Comparison of ENCODE assay signal across 12 cellular contexts in the genomic region with DNA sequence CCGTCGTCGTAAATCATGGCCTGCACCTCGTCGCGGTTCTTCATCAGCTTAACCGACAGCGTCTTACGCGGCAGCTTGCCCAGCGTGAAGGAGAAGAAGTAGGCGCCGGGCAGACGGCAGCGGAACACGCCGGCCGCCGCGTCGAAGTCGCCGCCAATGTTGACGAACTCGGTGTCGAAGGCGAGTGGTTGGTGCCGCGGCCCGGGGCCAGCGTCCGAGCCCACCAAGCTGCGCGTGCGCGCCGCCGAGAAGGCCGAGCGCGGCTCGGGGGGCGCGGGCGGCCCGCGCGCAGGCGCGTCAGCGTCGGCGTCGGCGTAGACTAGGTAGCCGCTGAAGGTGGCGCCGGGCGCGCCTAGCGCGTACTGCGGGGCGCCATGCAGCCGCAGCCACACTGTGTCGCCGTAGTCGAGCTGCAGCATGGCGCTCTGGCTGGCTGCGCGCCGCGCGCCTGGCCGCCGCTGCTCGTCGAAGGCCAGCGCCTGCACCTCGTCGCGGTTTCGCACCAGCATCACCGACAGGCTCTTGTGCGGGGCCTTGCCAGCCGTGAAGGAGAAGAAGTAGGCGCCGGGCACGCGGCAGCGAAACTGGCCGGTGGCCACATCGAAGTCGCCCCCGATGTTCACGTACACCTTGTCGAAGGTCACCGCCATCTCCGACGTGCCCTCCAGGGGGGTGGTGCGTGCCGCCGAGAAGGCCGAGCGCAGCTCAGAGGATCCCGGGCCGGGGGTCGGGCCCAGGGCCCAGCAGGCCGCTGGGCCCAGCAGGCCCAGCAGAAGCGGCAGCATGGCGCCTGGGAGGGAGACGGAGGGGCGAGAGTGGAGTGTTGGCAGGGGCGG. TPM values are rescaled to one million over a fixed set of nuclear protein-coding genes. Genes with fewer than 3 reads are reported as not detected.
DNase-seq lines count a peak whose midpoint lies in the region; ATAC-seq and TF ChIP-seq lines count a peak whose summit lies in the region.
"Had no signal": no experiment of that assay in that cellular context is flagged by ENCODE, and none has a peak within 500 bp of the region (broad histone marks: within the 10 kb centered on the region; RNA-seq: fewer than 3 reads in every experiment).

No MANE protein-coding gene starts in this region.

- WGBS in mammary epithelial cell (ENCODE audit: low coverage, missing lambda C conversion rate) = 19% methylated on average over 20 of the region's 114 CpGs
- no CpG with 5 or more reads among the region's 114 CpGs for WGBS in iPS DF 6.9 (ENCODE audit: insufficient coverage, insufficient read length)

- peaks cover 19 to 36% of the 10 kb centered on the region in 2 donors for H3K27me3 Mint-ChIP-seq in effector memory CD8-positive, alpha-beta T cell

- in situ Hi-C loops in mammary epithelial cell (cut with MboI; ENCODE audit: low sequenced_read_pairs in 2 of 2) = no loop called here

- no peak for ATAC-seq in effector memory CD8-positive, alpha-beta T cell (replicated peaks)
- no peak for ATAC-seq in HG03097 (IDR thresholded peaks at IDR 0.05; ENCODE audit: low FRiP score, unreplicated experiment)
- ATAC-seq: naive thymus-derived CD8-positive, alpha-beta T cell had no signal

- no TSS peak for BruUV-seq in mammary epithelial cell (replicated peaks; lab: Mats Ljungman, UMichigan)

- peaks cover 8% of the 10 kb centered on the region for H3K36me3 Mint-ChIP-seq in effector memory CD8-positive, alpha-beta T cell (ENCODE audit: insufficient read depth)

- H3K9me3 ChIP-seq in BLaER1 (no peaks in the 10 kb centered on the region), mammary epithelial cell (replicated peaks; ENCODE audit: insufficient read depth, low read length) (no peaks in the 10 kb centered on the region), iPS DF 6.9 (ENCODE audit: control insufficient read depth, insufficient read depth, low read length) (no peaks in the 10 kb centered on the region), BE2C (no peaks in the 10 kb centered on the region)

- H3K4me1 Mint-ChIP-seq in effector memory CD8-positive, alpha-beta T cell (ENCODE audit: low read depth in 2 of 2) = peaks cover 0 to 8% of the 10 kb centered on the region in 2 donors

- peaks cover 30% of the 10 kb centered on the region for H3K36me3 ChIP-seq in BLaER1
- no peaks in the 10 kb centered on the region for H3K36me3 ChIP-seq in mammary epithelial cell (ENCODE audit: insufficient read depth, low read length)
- no peaks in the 10 kb centered on the region for H3K36me3 ChIP-seq in iPS DF 6.9 (ENCODE audit: control insufficient read depth, insufficient read depth, low read length)
- H3K36me3 ChIP-seq in BE2C = no peaks in the 10 kb centered on the region

- TF ChIP-seq CTCF in mammary epithelial cell (conservative IDR thresholded peaks at IDR 0.05 in 1 of 2, IDR thresholded peaks at IDR 0.05 in 1 of 2; ENCODE audit: extremely low read depth in 1 of 2, insufficient read depth in 1 of 2, low read depth in 1 of 2, low read length in 2 of 2) (no peak), retinal pigment epithelial cell (conservative IDR thresholded peaks at IDR 0.05; ENCODE audit: low read depth, low read length) (no peak), BE2C (IDR thresholded peaks at IDR 0.05; ENCODE audit: low read depth, low read length) (no peak), GM10266 (IDR thresholded peaks at IDR 0.05; ENCODE audit: control insufficient read depth, insufficient read depth, low read depth, missing control alignments) (no peak)

- peak overlapping the region; percentile 57; the same call in 1 of the 2 replicates for H3K27ac ChIP-seq in BLaER1
- no peak overlapping the region for H3K27ac ChIP-seq in mammary epithelial cell (ENCODE audit: insufficient read depth, low read depth, low read length)
- no peak overlapping the region for H3K27ac ChIP-seq in iPS DF 6.9 (ENCODE audit: low read length)

- no peak overlapping the region for H3K27ac Mint-ChIP-seq in effector memory CD8-positive, alpha-beta T cell
- H3K27ac Mint-ChIP-seq: naive thymus-derived CD8-positive, alpha-beta T cell had no signal

- peak overlapping the region; percentile 74 for H2AFZ ChIP-seq in mammary epithelial cell (ENCODE audit: low read depth, low read length)

- dilution Hi-C loops in mammary epithelial cell (cut with HindIII; ENCODE audit: low sequenced_read_pairs) = no loop called here

- H3K9ac ChIP-seq in BLaER1 = no peak overlapping the region
- no peak overlapping the region for H3K9ac ChIP-seq in mammary epithelial cell (ENCODE audit: insufficient read depth, low read length)

- peaks cover 56% of the 10 kb centered on the region for H3K4me1 ChIP-seq in BLaER1
- H3K4me1 ChIP-seq in mammary epithelial cell (ENCODE audit: insufficient read depth, low read length) = peaks cover 6% of the 10 kb centered on the region
- H3K4me1 ChIP-seq in iPS DF 6.9 (ENCODE audit: control insufficient read depth, insufficient read depth, low read length) = peaks cover 3% of the 10 kb centered on the region; the same call in 1 of the 2 replicates
- no peaks in the 10 kb centered on the region for H3K4me1 ChIP-seq in BE2C

- no peak overlapping the region for H3K4me3 ChIP-seq in BLaER1
- H3K4me3 ChIP-seq in mammary epithelial cell (replicated peaks in 1 of 3; ENCODE audit: insufficient read depth in 1 of 3, low read depth in 2 of 3, low read length in 3 of 3) = no peak overlapping the region
- peak overlapping the region; percentile 15; the same call in 1 of the 2 replicates for H3K4me3 ChIP-seq in iPS DF 6.9 (ENCODE audit: low read length)
- H3K4me3 ChIP-seq in retinal pigment epithelial cell (ENCODE audit: low read length) = peak overlapping the region; percentile 5
- no peak overlapping the region for H3K4me3 ChIP-seq in BE2C (ENCODE audit: low read depth, low read length)

- intact Hi-C loops in mammary epithelial cell (cut with micrococcal nuclease) = no loop called here

- CTCF ChIA-PET in mammary epithelial cell (lab: Charles Lee; ENCODE audit: low non-redundant PET) = no interaction called here

- H3K4me2 ChIP-seq in BLaER1 (peak overlapping the region; percentile 82), mammary epithelial cell (ENCODE audit: insufficient read depth, low read depth, low read length) (no peak overlapping the region)

- no peaks in the 10 kb centered on the region for H3K79me2 ChIP-seq in mammary epithelial cell (ENCODE audit: insufficient read depth, low read length)

- no peak for DNase-seq in mammary epithelial cell
- no peak for DNase-seq in iPS DF 6.9 (ENCODE audit: low read depth, low spot score)
- no peak for DNase-seq in retinal pigment epithelial cell (ENCODE audit: low read depth)
- no peak for DNase-seq in effector memory CD8-positive, alpha-beta T cell
- no peak for DNase-seq in BE2C
- no peak for DNase-seq in GM10266 (ENCODE audit: extremely low spot score)
- DNase-seq: activated CD4-positive, CD25-positive, alpha-beta regulatory T cell treated with anti-CD3 and anti-CD28 coated beads, Interleukin-2, amount 50 U/mL, for 72 hours; activated T-cell treated with anti-CD3 and anti-CD28 coated beads, Interleukin-2, amount 50 U/mL, for 1 hour; naive thymus-derived CD8-positive, alpha-beta T cell; OCI-M1 had no signal

- no peaks in the 10 kb centered on the region for H3K9me3 Mint-ChIP-seq in effector memory CD8-positive, alpha-beta T cell
- H3K9me3 Mint-ChIP-seq: naive thymus-derived CD8-positive, alpha-beta T cell had no signal

- H4K20me1 ChIP-seq in BLaER1 = 0 out of 2 replicates have a peak, but pooled peaks cover 2% of the 10 kb centered on the region
- no peaks in the 10 kb centered on the region for H4K20me1 ChIP-seq in mammary epithelial cell (ENCODE audit: insufficient read depth, low read length)

- H3K4me3 Mint-ChIP-seq in effector memory CD8-positive, alpha-beta T cell = no peak overlapping the region
- H3K4me3 Mint-ChIP-seq: naive thymus-derived CD8-positive, alpha-beta T cell had no signal

- peaks cover 36% of the 10 kb centered on the region for H3K27me3 ChIP-seq in BLaER1
- peaks cover 24% of the 10 kb centered on the region for H3K27me3 ChIP-seq in mammary epithelial cell (ENCODE audit: insufficient read depth, low read length)
- peaks cover 25% of the 10 kb centered on the region; the same call in 1 of the 2 replicates for H3K27me3 ChIP-seq in iPS DF 6.9 (ENCODE audit: control insufficient read depth, insufficient read depth, low read length)
- peaks cover 8% of the 10 kb centered on the region for H3K27me3 ChIP-seq in BE2C

RNA-seq across cellular contexts. Expression of gene FAM180B, which starts 3.8 kb away (rescaled TPM):
- not detected for total RNA-seq in mammary epithelial cell
- polyA plus RNA-seq in mammary epithelial cell = not detected
- not detected for polyA minus RNA-seq in mammary epithelial cell
- polyA plus RNA-seq in BE2C (2012; ENCODE audit: insufficient read depth, insufficient read length, low read depth) = not detected
- polyA plus RNA-seq: naive thymus-derived CD8-positive, alpha-beta T cell had no signal

RNA-seq across cellular contexts. Expression of gene C1QTNF4, which starts 4.0 kb away (rescaled TPM):
- total RNA-seq in mammary epithelial cell = under 1 TPM in 1 of 2 donors, not detected in 1; 0.17 TPM
- polyA plus RNA-seq in mammary epithelial cell = not detected
- polyA minus RNA-seq in mammary epithelial cell = not detected
- polyA plus RNA-seq in BE2C (2012; ENCODE audit: insufficient read depth, insufficient read length, low read depth) = 1.7 TPM

RNA-seq across cellular contexts. Expression of gene NDUFS3, which starts 11.4 kb away (rescaled TPM):
- 10 to 100 TPM; 30.5 to 87.0 TPM for total RNA-seq in mammary epithelial cell
- 256 TPM for polyA plus RNA-seq in mammary epithelial cell
- 57.8 TPM for polyA minus RNA-seq in mammary epithelial cell
- 130 TPM for polyA plus RNA-seq in BE2C (2012; ENCODE audit: insufficient read depth, insufficient read length, low read depth)

RNA-seq across cellular contexts. Expression of gene KBTBD4, which starts 11.5 kb away (rescaled TPM):
- total RNA-seq in mammary epithelial cell = 10 to 100 TPM; 12.2 to 17.8 TPM
- polyA plus RNA-seq in mammary epithelial cell = 19.4 TPM
- 16.9 TPM for polyA minus RNA-seq in mammary epithelial cell
- 24.4 TPM for polyA plus RNA-seq in BE2C (2012; ENCODE audit: insufficient read depth, insufficient read length, low read depth)

RNA-seq across cellular contexts. Expression of gene PTPMT1, which starts 24.8 kb away (rescaled TPM):
- 10 to 100 TPM; 57.2 to 65.3 TPM for total RNA-seq in mammary epithelial cell
- 64.3 TPM for polyA plus RNA-seq in mammary epithelial cell
- polyA minus RNA-seq in mammary epithelial cell = 24.5 TPM
- 41.0 TPM for polyA plus RNA-seq in BE2C (2012; ENCODE audit: insufficient read depth, insufficient read length, low read depth)

Comparison
In these comparisons a context has a peak if more than half of its experiments do, and no peak if none do; other contexts are left out.
1. H3K4me3 ChIP-seq: peak in iPS DF 6.9 (single experiment) and retinal pigment epithelial cell (single experiment); none in BLaER1 (single experiment), mammary epithelial cell (0 of 3) and BE2C (single experiment).